ENCODE assay signal across 10 cellular contexts in genomic region chr5:36297653-36298052, GRCh38. TPM values are rescaled to one million over a fixed set of nuclear protein-coding genes. Genes with fewer than 3 reads are reported as not detected.
"Had no signal": no experiment of that assay in that cellular context is flagged by ENCODE, and none has a peak within 500 bp of the region (broad histone marks: within the 10 kb centered on the region; RNA-seq: fewer than 3 reads in every experiment).

No MANE protein-coding gene starts in this region.

- H3K4me3 ChIP-seq: GM23338 had no signal

- H3K9ac ChIP-seq: KMS-11 had no signal

- DNase-seq: H9, HCEC 1CT, Karpas-422, KBM-7 had no signal

- ATAC-seq: GM23338 had no signal

- H2AFZ ChIP-seq: GM23338 had no signal

- H3K4me2 ChIP-seq: GM23338, KMS-11 had no signal

- FAIRE-seq: H1, H54, HTR-8/SVneo had no signal

- H3K27ac ChIP-seq: KMS-11 had no signal

RNA-seq across cellular contexts. Expression of gene RANBP3L, which starts 4.0 kb away (rescaled TPM):
- total RNA-seq: GM23338, H1, H9, HT-29 had no signal
- polyA plus RNA-seq: GM23338, H1 had no signal
